12 cellular contexts compared by ENCODE assay signal in the genomic region with DNA sequence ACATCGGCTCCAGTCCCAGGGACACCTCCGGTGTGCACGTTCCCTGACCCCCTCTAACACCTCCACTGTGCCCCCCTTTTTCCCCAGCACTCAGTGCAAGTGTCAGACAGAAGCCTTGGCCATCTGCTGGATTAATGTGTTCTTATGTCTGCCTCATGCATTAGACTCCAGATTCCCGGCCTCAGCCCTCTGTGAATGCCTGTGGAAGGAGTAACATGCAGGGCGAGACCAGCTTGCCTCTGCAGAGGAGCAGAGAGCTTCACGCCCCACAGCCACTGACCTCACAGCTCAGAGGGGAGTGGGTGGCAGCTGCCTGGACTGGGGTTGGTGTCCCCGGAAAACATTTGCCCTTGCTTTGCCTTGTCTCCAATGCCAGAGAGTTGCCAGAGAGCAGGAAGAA.
"Had no signal": no experiment of that assay in that cellular context is flagged by ENCODE, and none has a peak within 500 bp of the region (broad histone marks: within the 10 kb centered on the region; RNA-seq: fewer than 3 reads in every experiment).

No MANE protein-coding gene starts in this region.

- H3K9me3 Mint-ChIP-seq: activated T-helper 1 cell treated with anti-CD3 and anti-CD28 coated beads, Interleukin-12 subunit alpha, Interleukin-12 subunit beta, Interleukin-2, Interleukin-4 antibody, amounts not matched to agents 30 ng/mL and 10 ng/mL and 1 ng/mL, durations not matched to agents 14 hours and 24 hours and 36 hours had no signal

- H3K27me3 Mint-ChIP-seq: activated CD4-positive, alpha-beta memory T cell treated with anti-CD3 and anti-CD28 coated beads for 36 hours; activated naive CD8-positive, alpha-beta T cell; stimulated activated naive CD8-positive, alpha-beta T cell treated with anti-CD3 and anti-CD28 coated beads, Interleukin-15, Interleukin-2, amounts not matched to agents 100 ng/mL and 50 ng/mL, for 24 hours had no signal

- DNase-seq: activated CD4-positive, alpha-beta memory T cell treated with anti-CD3 and anti-CD28 coated beads for 36 hours; activated T-cell treated with anti-CD3 and anti-CD28 coated beads for 4 hours; amniotic stem cell; dorsolateral prefrontal cortex; mesendoderm; SW 1271; T-helper 2 cell had no signal

- H3K36me3 Mint-ChIP-seq: activated CD4-positive, alpha-beta memory T cell treated with anti-CD3 and anti-CD28 coated beads for 36 hours; activated naive CD8-positive, alpha-beta T cell; natural killer cell treated with Interleukin-12 subunit alpha and Interleukin-12 subunit beta and Interleukin-15 and Interleukin-18, amount 100 ng/mL, for 72 hours had no signal

- H3K27ac Mint-ChIP-seq: activated CD4-positive, alpha-beta memory T cell treated with anti-CD3 and anti-CD28 coated beads for 36 hours; activated naive CD8-positive, alpha-beta T cell; activated T-helper 1 cell treated with anti-CD3 and anti-CD28 coated beads, Interleukin-12 subunit alpha, Interleukin-12 subunit beta, Interleukin-2, Interleukin-4 antibody, amounts not matched to agents 30 ng/mL and 10 ng/mL and 1 ng/mL, durations not matched to agents 14 hours and 24 hours and 36 hours; natural killer cell treated with Interleukin-12 subunit alpha and Interleukin-12 subunit beta and Interleukin-15 and Interleukin-18, amount 100 ng/mL, for 72 hours; progenitor cell of endocrine pancreas; stimulated activated naive CD8-positive, alpha-beta T cell treated with anti-CD3 and anti-CD28 coated beads, Interleukin-15, Interleukin-2, amounts not matched to agents 100 ng/mL and 50 ng/mL, for 24 hours had no signal

- ATAC-seq: natural killer cell treated with Interleukin-12 subunit alpha and Interleukin-12 subunit beta and Interleukin-15 and Interleukin-18, amount 100 ng/mL, for 72 hours had no signal

- H3K4me3 Mint-ChIP-seq: activated CD4-positive, alpha-beta memory T cell treated with anti-CD3 and anti-CD28 coated beads for 36 hours; activated naive CD8-positive, alpha-beta T cell; activated T-helper 1 cell treated with anti-CD3 and anti-CD28 coated beads, Interleukin-12 subunit alpha, Interleukin-12 subunit beta, Interleukin-2, Interleukin-4 antibody, amounts not matched to agents 30 ng/mL and 10 ng/mL and 1 ng/mL, durations not matched to agents 14 hours and 24 hours and 36 hours; natural killer cell treated with Interleukin-12 subunit alpha and Interleukin-12 subunit beta and Interleukin-15 and Interleukin-18, amount 100 ng/mL, for 72 hours; stimulated activated naive CD8-positive, alpha-beta T cell treated with anti-CD3 and anti-CD28 coated beads, Interleukin-15, Interleukin-2, amounts not matched to agents 100 ng/mL and 50 ng/mL, for 24 hours had no signal
